In genomic region chr14:68282479-68283377, GRCh38 we compare ENCODE assay signal across 1 cellular context.
TF ChIP-seq lines count a peak whose summit lies in the region.

No MANE protein-coding gene starts in this region.

TF ChIP-seq in GM23338, 12 proteins besides CTCF, POLR2A, EP300 and RAD21 (continued from another document):
- no peak for TF ChIP-seq ZNF462 (CRISPR knock-in tag; IDR thresholded peaks at IDR 0.05)
- no peak for TF ChIP-seq REST (IDR thresholded peaks at IDR 0.05; ENCODE audit: unreplicated experiment)
